ENCODE assay signal across 1 cellular context in genomic region chr7:25720427-25720826, GRCh38.
TF ChIP-seq lines count a peak whose summit lies in the region.

No MANE protein-coding gene starts in this region.

TF ChIP-seq in GM23338, 12 proteins besides CTCF, POLR2A, EP300 and RAD21 (continued from another document):
- TF ChIP-seq ZNF114 (CRISPR knock-in tag; IDR thresholded peaks at IDR 0.05), result no peak
- no peak for TF ChIP-seq NANOG (IDR thresholded peaks at IDR 0.05; ENCODE audit: borderline replicate concordance)
